ENCODE assay signal across 1 cellular context in genomic region chr20:297098-297924, GRCh38.
TF ChIP-seq lines count a peak whose summit lies in the region.

Gene ZCCHC3, plus strand, starts transcription at chr20:297570. Its CDS starts 17 bp downstream, at chr20:297587.

TF ChIP-seq in SK-N-SH, 30 proteins besides CTCF, POLR2A, EP300 and RAD21 (continued from another document):
- TF ChIP-seq JUND (IDR thresholded peaks at IDR 0.05): peak; percentile 5; the same call in 1 of the 2 replicates
- no peak for TF ChIP-seq GATA2 (CRISPR knock-in tag; IDR thresholded peaks at IDR 0.05)
- no peak for TF ChIP-seq IRF3 (IDR thresholded peaks at IDR 0.05; ENCODE audit: low read depth, low read length)
- TF ChIP-seq FOXJ3 (CRISPR knock-in tag; IDR thresholded peaks at IDR 0.05): no peak
- peak; percentile 39; the same call in 1 of the 2 replicates for TF ChIP-seq FOXM1 (IDR thresholded peaks at IDR 0.05; ENCODE audit: low read depth)
- peak; percentile 90 for TF ChIP-seq CHD2 (IDR thresholded peaks at IDR 0.05; ENCODE audit: low read length, partially characterized antibody)
- 0 out of 2 replicates have a peak, but pooled peaks have one; percentile 57 for TF ChIP-seq USF1 (IDR thresholded peaks at IDR 0.05; ENCODE audit: borderline replicate concordance, low read depth)
- TF ChIP-seq PBX3 (IDR thresholded peaks at IDR 0.05): peak; percentile 29
- TF ChIP-seq REST (IDR thresholded peaks at IDR 0.05; ENCODE audit: low read depth, low read length): peak; percentile 60; the same call in 1 of the 2 replicates
- TF ChIP-seq TCF12 (IDR thresholded peaks at IDR 0.05): peak; percentile 64
- TF ChIP-seq MAX (IDR thresholded peaks at IDR 0.05; ENCODE audit: low read depth): peak; percentile 96
- peak; percentile 36; the same call in 1 of the 2 replicates for TF ChIP-seq NFIC (IDR thresholded peaks at IDR 0.05; ENCODE audit: borderline replicate concordance)
- 0 out of 2 replicates have a peak, but pooled peaks have one; percentile 19 for TF ChIP-seq TEAD4 (IDR thresholded peaks at IDR 0.05; ENCODE audit: borderline replicate concordance, insufficient read depth)
- peak; percentile 91 for TF ChIP-seq MXI1 (IDR thresholded peaks at IDR 0.05; ENCODE audit: low read depth, low read length)
- peak; percentile 95 for TF ChIP-seq TAF1 (IDR thresholded peaks at IDR 0.05; ENCODE audit: borderline replicate concordance, low read depth, low read length)
- no peak for TF ChIP-seq EZH2phosphoT487 (IDR thresholded peaks at IDR 0.05; ENCODE audit: borderline replicate concordance, low read depth)
- peak; percentile 23; the same call in 1 of the 2 replicates for TF ChIP-seq GABPA (IDR thresholded peaks at IDR 0.05; ENCODE audit: low read depth)
- peak; percentile 83 for TF ChIP-seq POLR2AphosphoS5 (IDR thresholded peaks at IDR 0.05; ENCODE audit: low read depth, low read length)
